ENCODE assay signal across 1 cellular context in genomic region chr12:53065470-53065869, GRCh38.
TF ChIP-seq lines count a peak whose summit lies in the region.

No MANE protein-coding gene starts in this region.

TF ChIP-seq in H1, 55 proteins besides CTCF, POLR2A, EP300 and RAD21:
- TF ChIP-seq YY1 (IDR thresholded peaks at IDR 0.05; ENCODE audit: low read depth, low read length), result no peak
- no peak for TF ChIP-seq SIN3A (conservative IDR thresholded peaks at IDR 0.05 in 1 of 2, IDR thresholded peaks at IDR 0.05 in 1 of 2; ENCODE audit: low read depth in 1 of 2, low read length in 2 of 2)
- no peak for TF ChIP-seq RNF2 (IDR thresholded peaks at IDR 0.05; ENCODE audit: borderline replicate concordance, low read depth, low read length, missing control alignments, poor library complexity, severe bottlenecking)
- no peak for TF ChIP-seq TAF1 (IDR thresholded peaks at IDR 0.05; ENCODE audit: low read depth, low read length)
- TF ChIP-seq MAFK (IDR thresholded peaks at IDR 0.05; ENCODE audit: low read depth, low read length), result no peak
- TF ChIP-seq SAP30 (IDR thresholded peaks at IDR 0.05; ENCODE audit: insufficient read depth, insufficient replicate concordance, low read length), result no peak
- TF ChIP-seq USF2 (IDR thresholded peaks at IDR 0.05; ENCODE audit: low read length), result no peak
- TF ChIP-seq, protein P1, sequence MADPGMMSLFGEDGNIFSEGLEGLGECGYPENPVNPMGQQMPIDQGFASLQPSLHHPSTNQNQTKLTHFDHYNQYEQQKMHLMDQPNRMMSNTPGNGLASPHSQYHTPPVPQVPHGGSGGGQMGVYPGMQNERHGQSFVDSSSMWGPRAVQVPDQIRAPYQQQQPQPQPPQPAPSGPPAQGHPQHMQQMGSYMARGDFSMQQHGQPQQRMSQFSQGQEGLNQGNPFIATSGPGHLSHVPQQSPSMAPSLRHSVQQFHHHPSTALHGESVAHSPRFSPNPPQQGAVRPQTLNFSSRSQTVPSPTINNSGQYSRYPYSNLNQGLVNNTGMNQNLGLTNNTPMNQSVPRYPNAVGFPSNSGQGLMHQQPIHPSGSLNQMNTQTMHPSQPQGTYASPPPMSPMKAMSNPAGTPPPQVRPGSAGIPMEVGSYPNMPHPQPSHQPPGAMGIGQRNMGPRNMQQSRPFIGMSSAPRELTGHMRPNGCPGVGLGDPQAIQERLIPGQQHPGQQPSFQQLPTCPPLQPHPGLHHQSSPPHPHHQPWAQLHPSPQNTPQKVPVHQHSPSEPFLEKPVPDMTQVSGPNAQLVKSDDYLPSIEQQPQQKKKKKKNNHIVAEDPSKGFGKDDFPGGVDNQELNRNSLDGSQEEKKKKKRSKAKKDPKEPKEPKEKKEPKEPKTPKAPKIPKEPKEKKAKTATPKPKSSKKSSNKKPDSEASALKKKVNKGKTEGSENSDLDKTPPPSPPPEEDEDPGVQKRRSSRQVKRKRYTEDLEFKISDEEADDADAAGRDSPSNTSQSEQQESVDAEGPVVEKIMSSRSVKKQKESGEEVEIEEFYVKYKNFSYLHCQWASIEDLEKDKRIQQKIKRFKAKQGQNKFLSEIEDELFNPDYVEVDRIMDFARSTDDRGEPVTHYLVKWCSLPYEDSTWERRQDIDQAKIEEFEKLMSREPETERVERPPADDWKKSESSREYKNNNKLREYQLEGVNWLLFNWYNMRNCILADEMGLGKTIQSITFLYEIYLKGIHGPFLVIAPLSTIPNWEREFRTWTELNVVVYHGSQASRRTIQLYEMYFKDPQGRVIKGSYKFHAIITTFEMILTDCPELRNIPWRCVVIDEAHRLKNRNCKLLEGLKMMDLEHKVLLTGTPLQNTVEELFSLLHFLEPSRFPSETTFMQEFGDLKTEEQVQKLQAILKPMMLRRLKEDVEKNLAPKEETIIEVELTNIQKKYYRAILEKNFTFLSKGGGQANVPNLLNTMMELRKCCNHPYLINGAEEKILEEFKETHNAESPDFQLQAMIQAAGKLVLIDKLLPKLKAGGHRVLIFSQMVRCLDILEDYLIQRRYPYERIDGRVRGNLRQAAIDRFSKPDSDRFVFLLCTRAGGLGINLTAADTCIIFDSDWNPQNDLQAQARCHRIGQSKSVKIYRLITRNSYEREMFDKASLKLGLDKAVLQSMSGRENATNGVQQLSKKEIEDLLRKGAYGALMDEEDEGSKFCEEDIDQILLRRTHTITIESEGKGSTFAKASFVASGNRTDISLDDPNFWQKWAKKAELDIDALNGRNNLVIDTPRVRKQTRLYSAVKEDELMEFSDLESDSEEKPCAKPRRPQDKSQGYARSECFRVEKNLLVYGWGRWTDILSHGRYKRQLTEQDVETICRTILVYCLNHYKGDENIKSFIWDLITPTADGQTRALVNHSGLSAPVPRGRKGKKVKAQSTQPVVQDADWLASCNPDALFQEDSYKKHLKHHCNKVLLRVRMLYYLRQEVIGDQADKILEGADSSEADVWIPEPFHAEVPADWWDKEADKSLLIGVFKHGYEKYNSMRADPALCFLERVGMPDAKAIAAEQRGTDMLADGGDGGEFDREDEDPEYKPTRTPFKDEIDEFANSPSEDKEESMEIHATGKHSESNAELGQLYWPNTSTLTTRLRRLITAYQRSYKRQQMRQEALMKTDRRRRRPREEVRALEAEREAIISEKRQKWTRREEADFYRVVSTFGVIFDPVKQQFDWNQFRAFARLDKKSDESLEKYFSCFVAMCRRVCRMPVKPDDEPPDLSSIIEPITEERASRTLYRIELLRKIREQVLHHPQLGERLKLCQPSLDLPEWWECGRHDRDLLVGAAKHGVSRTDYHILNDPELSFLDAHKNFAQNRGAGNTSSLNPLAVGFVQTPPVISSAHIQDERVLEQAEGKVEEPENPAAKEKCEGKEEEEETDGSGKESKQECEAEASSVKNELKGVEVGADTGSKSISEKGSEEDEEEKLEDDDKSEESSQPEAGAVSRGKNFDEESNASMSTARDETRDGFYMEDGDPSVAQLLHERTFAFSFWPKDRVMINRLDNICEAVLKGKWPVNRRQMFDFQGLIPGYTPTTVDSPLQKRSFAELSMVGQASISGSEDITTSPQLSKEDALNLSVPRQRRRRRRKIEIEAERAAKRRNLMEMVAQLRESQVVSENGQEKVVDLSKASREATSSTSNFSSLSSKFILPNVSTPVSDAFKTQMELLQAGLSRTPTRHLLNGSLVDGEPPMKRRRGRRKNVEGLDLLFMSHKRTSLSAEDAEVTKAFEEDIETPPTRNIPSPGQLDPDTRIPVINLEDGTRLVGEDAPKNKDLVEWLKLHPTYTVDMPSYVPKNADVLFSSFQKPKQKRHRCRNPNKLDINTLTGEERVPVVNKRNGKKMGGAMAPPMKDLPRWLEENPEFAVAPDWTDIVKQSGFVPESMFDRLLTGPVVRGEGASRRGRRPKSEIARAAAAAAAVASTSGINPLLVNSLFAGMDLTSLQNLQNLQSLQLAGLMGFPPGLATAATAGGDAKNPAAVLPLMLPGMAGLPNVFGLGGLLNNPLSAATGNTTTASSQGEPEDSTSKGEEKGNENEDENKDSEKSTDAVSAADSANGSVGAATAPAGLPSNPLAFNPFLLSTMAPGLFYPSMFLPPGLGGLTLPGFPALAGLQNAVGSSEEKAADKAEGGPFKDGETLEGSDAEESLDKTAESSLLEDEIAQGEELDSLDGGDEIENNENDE (IDR thresholded peaks at IDR 0.05; ENCODE audit: insufficient replicate concordance, low read length), result no peak
- TF ChIP-seq RXRA (IDR thresholded peaks at IDR 0.05; ENCODE audit: insufficient read depth, low read depth, low read length), result no peak
- no peak for TF ChIP-seq CBX8 (IDR thresholded peaks at IDR 0.05; ENCODE audit: borderline replicate concordance, low read depth, low read length)
- no peak for TF ChIP-seq SP4 (IDR thresholded peaks at IDR 0.05; ENCODE audit: low read length)
- no peak for TF ChIP-seq BACH1 (IDR thresholded peaks at IDR 0.05; ENCODE audit: low read length)
- no peak for TF ChIP-seq POLR2AphosphoS5 (IDR thresholded peaks at IDR 0.05; ENCODE audit: low read depth, low read length)
- TF ChIP-seq ATF2 (IDR thresholded peaks at IDR 0.05; ENCODE audit: low read length), result no peak
TF ChIP-seq in H1: peak in this region for 0.
